In the genomic region with DNA sequence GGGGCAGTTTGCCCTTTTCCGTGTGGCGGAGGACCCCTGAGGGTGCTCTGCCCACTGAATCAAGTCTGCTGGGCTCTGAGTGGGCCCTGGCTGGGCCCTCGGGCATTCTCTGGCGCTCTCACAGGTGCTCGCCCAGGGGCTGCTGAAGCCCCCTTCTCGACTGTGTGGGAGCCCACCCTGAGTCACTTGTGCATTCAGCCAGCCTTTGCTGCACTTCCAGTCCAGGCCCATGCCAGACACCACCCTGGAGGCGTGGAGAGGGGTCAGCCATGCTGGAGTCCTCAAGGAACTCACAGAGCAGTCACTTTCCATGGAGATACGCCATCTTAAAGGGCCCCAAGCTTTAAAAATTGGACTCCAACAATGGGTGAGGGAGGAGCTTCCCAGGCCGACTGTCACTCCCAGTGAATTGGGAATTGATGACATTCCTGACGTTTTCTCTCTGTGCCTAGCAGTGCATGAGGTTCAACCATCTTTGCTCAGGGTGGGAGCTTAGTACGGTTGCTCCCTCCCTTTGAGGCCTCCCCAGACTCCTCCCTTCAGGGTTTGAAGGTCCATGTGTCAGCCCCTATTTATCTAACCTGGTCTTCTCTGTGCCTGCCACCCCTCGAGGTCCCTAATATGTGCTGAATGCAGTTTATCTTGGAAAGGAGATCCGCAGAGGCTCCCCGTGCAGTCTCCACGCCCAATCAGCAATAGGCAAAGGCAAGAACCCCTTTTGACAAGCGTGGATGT, we compare ENCODE assay signal across 29 cellular contexts.
A peak's percentile ranks its signal among the peaks of the same experiment; 100 is the strongest.
DNase-seq lines count a peak whose midpoint lies in the region; ATAC-seq, FAIRE-seq and TF ChIP-seq lines count a peak whose summit lies in the region.
"Had no signal": no experiment of that assay in that cellular context is flagged by ENCODE, and none has a peak within 500 bp of the region (broad histone marks: within the 10 kb centered on the region; RNA-seq: fewer than 3 reads in every experiment).

No MANE protein-coding gene starts in this region.

- H3K27ac Mint-ChIP-seq in GM23338 = no peak overlapping the region
- H3K27ac Mint-ChIP-seq: activated CD4-positive, alpha-beta T cell treated with anti-CD3 and anti-CD28 coated beads, Interleukin-2, amount 10 ng/mL, durations not matched to agents 7 days and 5 days; activated naive CD4-positive, alpha-beta T cell treated with anti-CD3 and anti-CD28 coated beads, Interleukin-2, amount 10 ng/mL, durations not matched to agents 7 days and 5 days; activated T-cell treated with anti-CD3 and anti-CD28 coated beads, Interleukin-2, amount 50 U/mL, for 72 hours; IgD-negative memory B cell; naive thymus-derived CD4-positive, alpha-beta T cell had no signal

- peaks cover 8% of the 10 kb centered on the region for H3K27me3 Mint-ChIP-seq in GM23338 (ENCODE audit: insufficient read depth, low read depth, poor library complexity)
- H3K27me3 Mint-ChIP-seq: IgD-negative memory B cell; naive thymus-derived CD4-positive, alpha-beta T cell had no signal

- H3K36me3 ChIP-seq in GM23338 (ENCODE audit: insufficient read depth) = no peaks in the 10 kb centered on the region
- H3K36me3 ChIP-seq in K562 (ENCODE audit: control insufficient read depth, insufficient read depth, low read length) = no peaks in the 10 kb centered on the region
- no peaks in the 10 kb centered on the region for H3K36me3 ChIP-seq in lower lobe of right lung
- H3K36me3 ChIP-seq in spleen = no peaks in the 10 kb centered on the region
- no peaks in the 10 kb centered on the region for H3K36me3 ChIP-seq in ascending aorta
- H3K36me3 ChIP-seq: SJCRH30, upper lobe of left lung had no signal

- H3K9me3 ChIP-seq in K562 (replicated peaks; ENCODE audit: control insufficient read depth, insufficient read depth, low read depth, low read length) (no peaks in the 10 kb centered on the region), lower lobe of right lung (no peaks in the 10 kb centered on the region), spleen (no peaks in the 10 kb centered on the region), ascending aorta (no peaks in the 10 kb centered on the region)
- H3K9me3 ChIP-seq: SJCRH30, upper lobe of left lung had no signal

- no peak for ATAC-seq in GM23338
- peak; percentile 18; the same call in 2 of the 3 replicates for ATAC-seq in K562
- no peak for ATAC-seq in lower lobe of right lung
- ATAC-seq: activated T-cell treated with anti-CD3 and anti-CD28 coated beads, Interleukin-2, amount 50 U/mL, for 72 hours; GM12878; left lobe of liver; naive thymus-derived CD4-positive, alpha-beta T cell; Panc1 had no signal

- H3K9me1 ChIP-seq in K562 (ENCODE audit: control insufficient read depth, insufficient read depth, low read length) = no peaks in the 10 kb centered on the region

- H4K20me1 ChIP-seq in GM23338 (replicated peaks; ENCODE audit: insufficient read depth) (no peaks in the 10 kb centered on the region), K562 (replicated peaks; ENCODE audit: control insufficient read depth, insufficient read depth, low read length) (peaks cover 2% of the 10 kb centered on the region; the same call in 1 of the 2 replicates)

- no peaks in the 10 kb centered on the region; the same call in 2 of the 3 replicates for H3K36me3 Mint-ChIP-seq in GM23338 (ENCODE audit: low read depth)
- H3K36me3 Mint-ChIP-seq: activated naive CD4-positive, alpha-beta T cell treated with anti-CD3 and anti-CD28 coated beads, Interleukin-2, amount 10 ng/mL, durations not matched to agents 7 days and 5 days; mesothelial cell of epicardium; naive thymus-derived CD4-positive, alpha-beta T cell had no signal

- H3K9me3 Mint-ChIP-seq in GM23338 = no peaks in the 10 kb centered on the region; the same call in 2 of the 3 replicates
- H3K9me3 Mint-ChIP-seq: activated CD4-positive, alpha-beta T cell treated with anti-CD3 and anti-CD28 coated beads, Interleukin-2, amount 10 ng/mL, durations not matched to agents 7 days and 5 days; activated naive CD4-positive, alpha-beta T cell treated with anti-CD3 and anti-CD28 coated beads, Interleukin-2, amount 10 ng/mL, durations not matched to agents 7 days and 5 days; activated T-cell treated with anti-CD3 and anti-CD28 coated beads, Interleukin-2, amount 50 U/mL, for 72 hours; IgD-negative memory B cell; mesothelial cell of epicardium; naive thymus-derived CD4-positive, alpha-beta T cell had no signal

- no peaks in the 10 kb centered on the region for H3F3A ChIP-seq in GM23338 (replicated peaks; ENCODE audit: low read depth)

- H3K9me2 ChIP-seq in GM23338 (ENCODE audit: insufficient read depth) = no peaks in the 10 kb centered on the region

- no peak for FAIRE-seq in K562 (lab: Jason Lieb, UNC)
- FAIRE-seq in GM12891 (lab: Jason Lieb, UNC) = no peak
- FAIRE-seq: GM12878 had no signal

- H3K4me2 ChIP-seq in GM23338 (no peak overlapping the region), K562 (ENCODE audit: insufficient read depth, low read length) (no peak overlapping the region)

- H3K4me3 ChIP-seq in GM23338 = no peak overlapping the region
- no peak overlapping the region for H3K4me3 ChIP-seq in K562
- no peak overlapping the region for H3K4me3 ChIP-seq in lower lobe of right lung
- H3K4me3 ChIP-seq in spleen = no peak overlapping the region
- H3K4me3 ChIP-seq in ascending aorta = no peak overlapping the region
- H3K4me3 ChIP-seq: GM12878, SJCRH30, upper lobe of left lung had no signal

- H3K27me3 ChIP-seq in GM23338 (ENCODE audit: insufficient read depth) = no peaks in the 10 kb centered on the region
- peaks cover 21 to 66% of the 10 kb centered on the region in 2 experiments for H3K27me3 ChIP-seq in K562 (ENCODE audit: control insufficient read depth in 2 of 2, insufficient read depth in 2 of 2, low read length in 2 of 2)
- no peaks in the 10 kb centered on the region for H3K27me3 ChIP-seq in lower lobe of right lung (ENCODE audit: low read depth)
- H3K27me3 ChIP-seq in spleen (replicated peaks in 1 of 7) = no peaks in the 10 kb centered on the region
- no peaks in the 10 kb centered on the region for H3K27me3 ChIP-seq in ascending aorta
- H3K27me3 ChIP-seq: SJCRH30, upper lobe of left lung had no signal

- H2AFZ ChIP-seq in GM23338 (peak overlapping the region; percentile 43; the same call in 1 of the 2 replicates), K562 (ENCODE audit: low read depth, low read length) (peak overlapping the region; percentile 20; the same call in 1 of the 2 replicates)

- no peaks in the 10 kb centered on the region for H3K79me2 ChIP-seq in GM23338 (replicated peaks; ENCODE audit: insufficient read depth)
- no peaks in the 10 kb centered on the region for H3K79me2 ChIP-seq in K562 (ENCODE audit: control insufficient read depth, insufficient read depth, low read length)

- CTCF ChIA-PET in K562 (lab: Yijun Ruan, JAX; ENCODE audit: low intra/inter-chr PET ratio) = no interaction called here

- in situ Hi-C loops in K562 (cut with MboI) = no loop called here

- POLR2A ChIA-PET in K562 (lab: Yijun Ruan, JAX) = interaction anchor here (0.7 kb wide), 1 partner anchor 11 kb away, joined by 3 read pairs; no protein-coding TSS in a partner anchor

- no peak for TF ChIP-seq RAD21 in K562 (CRISPR knock-in tag; conservative IDR thresholded peaks at IDR 0.05 in 1 of 2, IDR thresholded peaks at IDR 0.05 in 1 of 2)

- peaks cover 19% of the 10 kb centered on the region for H3K4me1 Mint-ChIP-seq in GM23338
- H3K4me1 Mint-ChIP-seq: activated CD4-positive, alpha-beta T cell treated with anti-CD3 and anti-CD28 coated beads, Interleukin-2, amount 10 ng/mL, durations not matched to agents 7 days and 5 days; activated naive CD4-positive, alpha-beta T cell treated with anti-CD3 and anti-CD28 coated beads, Interleukin-2, amount 10 ng/mL, durations not matched to agents 7 days and 5 days; IgD-negative memory B cell; naive thymus-derived CD4-positive, alpha-beta T cell had no signal

- no peak for TF ChIP-seq CTCF in GM23338 (conservative IDR thresholded peaks at IDR 0.05; ENCODE audit: low read depth in 2 of 2)
- no peak for TF ChIP-seq CTCF in K562 (IDR thresholded peaks at IDR 0.05 in 2 of 3, conservative IDR thresholded peaks at IDR 0.05 in 1 of 3; ENCODE audit: insufficient read depth in 2 of 3, low read depth in 1 of 3, low read length in 3 of 3)
- TF ChIP-seq CTCF in lower lobe of right lung (IDR thresholded peaks at IDR 0.05) = no peak
- TF ChIP-seq CTCF in spleen (IDR thresholded peaks at IDR 0.05 in 8 of 11, conservative IDR thresholded peaks at IDR 0.05 in 3 of 11) = no peak
- no peak for TF ChIP-seq CTCF in ascending aorta (IDR thresholded peaks at IDR 0.05)

- WGBS in K562 (ENCODE audit: insufficient coverage, low coverage, missing lambda C conversion rate) = 17% methylated on average over 14 of the region's 16 CpGs
- WGBS in spleen, 5 donors = 81 to 90% (median 86%) methylated on average over 15 to 16 of the region's 16 CpGs

- no peak overlapping the region for H3K27ac ChIP-seq in GM23338 (ENCODE audit: low read depth)
- no peak overlapping the region for H3K27ac ChIP-seq in K562 (ENCODE audit: extremely low read depth, low read depth, low read length)
- H3K27ac ChIP-seq in lower lobe of right lung = no peak overlapping the region
- H3K27ac ChIP-seq in spleen = no peak overlapping the region
- peak overlapping the region in 1 of 2 donors; percentile 5 for H3K27ac ChIP-seq in ascending aorta
- H3K27ac ChIP-seq: C4-2B, SJCRH30, upper lobe of left lung had no signal

- TF ChIP-seq EP300 in K562 (IDR thresholded peaks at IDR 0.05; ENCODE audit: low read length) = no peak

- H3K4me1 ChIP-seq in GM23338 (ENCODE audit: insufficient read depth) (peaks cover 7% of the 10 kb centered on the region; the same call in 1 of the 2 replicates), K562 (replicated peaks in 1 of 2; ENCODE audit: control insufficient read depth in 2 of 2, insufficient read depth in 2 of 2, low read length in 2 of 2) (peaks cover 6 to 8% of the 10 kb centered on the region in 2 experiments; a peak in 4 of 5 replicates), lower lobe of right lung (no peaks in the 10 kb centered on the region), spleen (peaks cover 0 to 3% (median 0%) of the 10 kb centered on the region in 6 donors), ascending aorta (peaks cover 0 to 10% of the 10 kb centered on the region in 2 donors)
- H3K4me1 ChIP-seq: upper lobe of left lung had no signal

- intact Hi-C loops in K562 (cut with micrococcal nuclease) (no loop called here), lower lobe of right lung (cut with DNase I) (no loop called here), spleen (cut with DNase I; ENCODE audit: low total_unique reads) (no loop called here), ascending aorta (cut with DNase I) (no loop called here)

- H3K9ac ChIP-seq in K562 (ENCODE audit: insufficient read depth in 1 of 2, low read depth in 2 of 2, low read length in 2 of 2) = no peak overlapping the region; a peak in 1 of 4 replicates

- TF ChIP-seq POLR2A in K562 (conservative IDR thresholded peaks at IDR 0.05) = no peak
- TF ChIP-seq POLR2A in spleen (IDR thresholded peaks at IDR 0.05) = no peak
- no peak for TF ChIP-seq POLR2A in GM12891 (IDR thresholded peaks at IDR 0.05; ENCODE audit: low read depth, low read length)

- no peak overlapping the region for H3K4me3 Mint-ChIP-seq in GM23338
- H3K4me3 Mint-ChIP-seq: activated CD4-positive, alpha-beta T cell treated with anti-CD3 and anti-CD28 coated beads, Interleukin-2, amount 10 ng/mL, durations not matched to agents 7 days and 5 days; activated naive CD4-positive, alpha-beta T cell treated with anti-CD3 and anti-CD28 coated beads, Interleukin-2, amount 10 ng/mL, durations not matched to agents 7 days and 5 days; activated T-cell treated with anti-CD3 and anti-CD28 coated beads, Interleukin-2, amount 50 U/mL, for 72 hours; IgD-negative memory B cell; mesothelial cell of epicardium; naive thymus-derived CD4-positive, alpha-beta T cell had no signal

- no TSS peak for BruUV-seq in K562 (replicated peaks; lab: Mats Ljungman, UMichigan)

- no peak for DNase-seq in GM23338 (ENCODE audit: low spot score)
- no peak for DNase-seq in K562 (ENCODE audit: extremely low read depth in 1 of 4, low spot score in 3 of 4)
- peak; percentile 35 for DNase-seq in lower lobe of right lung
- peak; percentile 65 for DNase-seq in spleen
- DNase-seq in Kasumi-1 (lab: John Stamatoyannopoulos, UW) = no peak
- DNase-seq in ascending aorta (ENCODE audit: low spot score in 2 of 2) = no peak
- DNase-seq in GM12891 (ENCODE audit: insufficient read length, low spot score) = no peak
- DNase-seq: activated CD4-positive, alpha-beta T cell treated with anti-CD3 and anti-CD28 coated beads, Interleukin-2, amount 10 ng/mL, durations not matched to agents 7 days and 5 days; activated naive CD4-positive, alpha-beta T cell treated with anti-CD3 and anti-CD28 coated beads, Interleukin-2, amount 10 ng/mL, durations not matched to agents 7 days and 5 days; activated T-cell treated with anti-CD3 and anti-CD28 coated beads, Interleukin-2, amount 50 U/mL, for 72 hours; amniotic stem cell; Calu3; cortex of kidney; GOT3; hippocampal formation; naive thymus-derived CD4-positive, alpha-beta T cell; NCI-H1105; NCI-H2029; NCI-H2227 treated with DMSO at 0.1 percent for 48 hours; NCI-H526 treated with DMSO at 0.1 percent for 48 hours; SJCRH30; stimulated activated CD4-positive, alpha-beta T cell treated with anti-CD3 and anti-CD28 coated beads, Interleukin-2, amount 100 ng/mL, for 48 hours had no signal

Comparison
In these comparisons a context has a peak if more than half of its experiments do, and no peak if none do; other contexts are left out.
1. DNase-seq: peak in lower lobe of right lung (single experiment) and spleen (single experiment); none in GM23338 (single experiment), K562 (0 of 4), Kasumi-1 (0 of 2), ascending aorta (0 of 2) and GM12891 (single experiment).